8 cellular contexts compared by ENCODE assay signal in the genomic region with DNA sequence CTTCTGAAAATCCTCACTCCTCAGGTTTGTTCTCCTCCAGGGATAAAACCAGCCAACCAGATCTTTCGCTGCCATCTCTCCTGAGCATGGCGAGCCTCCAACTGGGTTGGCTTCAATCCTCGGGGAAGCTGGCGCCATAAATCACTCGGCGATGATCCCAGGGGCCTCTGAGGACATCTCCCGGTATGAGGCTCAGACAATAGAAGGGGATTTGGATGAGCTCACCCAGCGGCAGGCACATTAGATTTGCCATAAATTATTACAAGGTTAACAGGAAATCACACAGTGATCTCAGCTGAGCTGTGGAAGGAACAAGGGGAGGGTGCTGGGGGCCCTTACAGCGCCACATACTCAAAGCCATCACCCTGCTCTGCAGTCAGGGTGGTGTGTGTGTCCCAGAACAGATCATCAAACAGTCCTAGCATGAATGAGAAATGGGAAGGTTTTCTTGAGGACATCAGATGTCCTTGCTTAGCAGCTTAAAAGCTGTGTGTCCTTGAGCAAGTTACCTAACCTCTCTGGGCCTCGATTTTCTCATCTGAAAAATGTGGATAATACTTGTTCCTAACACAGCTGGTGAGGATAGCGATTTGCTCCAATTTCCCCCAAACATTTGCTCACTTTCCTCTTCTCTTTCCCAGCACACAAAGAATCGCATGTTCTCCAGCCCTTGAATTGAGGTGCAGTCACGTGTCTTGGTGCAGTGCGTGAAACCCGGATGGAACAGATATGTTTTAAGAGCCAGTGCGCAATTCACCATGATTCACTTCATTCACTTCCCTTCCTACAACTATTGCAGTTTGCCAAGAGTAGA.
A peak's percentile ranks its signal among the peaks of the same experiment; 100 is the strongest.
DNase-seq lines count a peak whose midpoint lies in the region; ATAC-seq, FAIRE-seq and TF ChIP-seq lines count a peak whose summit lies in the region.

No MANE protein-coding gene starts in this region.

- H3K4me1 ChIP-seq in breast epithelium (peaks cover 5 to 6% of the 10 kb centered on the region in 2 donors), mesenchymal stem cell (ENCODE audit: control insufficient read depth, insufficient read depth, low read depth, low read length) (peaks cover 16% of the 10 kb centered on the region)

- 47% methylated on average over 15 of the region's 16 CpGs for WGBS in mesenchymal stem cell

- H2AK5ac ChIP-seq in mesenchymal stem cell (ENCODE audit: low read length, severe bottlenecking), result peak overlapping the region; percentile 55

- peak overlapping the region; percentile 15 to 82 for H3K18ac ChIP-seq in mesenchymal stem cell (ENCODE audit: low read depth in 1 of 2, low read length in 2 of 2)

- H3K4ac ChIP-seq in mesenchymal stem cell (ENCODE audit: low read depth in 1 of 2, low read length in 2 of 2), result peak overlapping the region; percentile 24 to 46

- peak; percentile 47 for DNase-seq in D721Med (ENCODE audit: insufficient read length, low spot score)
- peak; percentile 87 to 94 for DNase-seq in NCI-H2081 (lab: John Stamatoyannopoulos, UW)
- peak; percentile 77 to 83 for DNase-seq in breast epithelium (ENCODE audit: low spot score in 2 of 2)
- DNase-seq in mesenchymal stem cell, result peak; percentile 82
- DNase-seq in immature natural killer cell, result no peak
- DNase-seq in stimulated activated CD4-positive, alpha-beta T cell treated with anti-CD3 and anti-CD28 coated beads, Interleukin-12 subunit alpha, Interleukin-12 subunit beta, amount 100 ng/mL, for 4 hours, result no peak
- DNase-seq in GM13976 (ENCODE audit: low spot score), result no peak

- H3K9ac ChIP-seq in mesenchymal stem cell (ENCODE audit: low read length), result peak overlapping the region; percentile 38

- TF ChIP-seq CTCF in D721Med (IDR thresholded peaks at IDR 0.05; ENCODE audit: insufficient read depth, missing control alignments) (no peak), breast epithelium (IDR thresholded peaks at IDR 0.05) (no peak), GM13976 (IDR thresholded peaks at IDR 0.05; ENCODE audit: borderline replicate concordance, control extremely low read depth, extremely low read depth, insufficient read depth, missing control alignments) (no peak)

- no peaks in the 10 kb centered on the region for H3K36me3 Mint-ChIP-seq in immature natural killer cell

- ATAC-seq in HG03432 (IDR thresholded peaks at IDR 0.05; ENCODE audit: unreplicated experiment), result no peak

- H2BK15ac ChIP-seq in mesenchymal stem cell (ENCODE audit: low read depth, poor library complexity, severe bottlenecking), result no peak overlapping the region

- peak; percentile 86 for FAIRE-seq in D721Med (lab: Jason Lieb, UNC)

- no peak overlapping the region for H3K4me3 Mint-ChIP-seq in immature natural killer cell

- H2BK5ac ChIP-seq in mesenchymal stem cell (ENCODE audit: low read depth, low read length, poor library complexity, severe bottlenecking), result peak overlapping the region; percentile 81

- H3K23ac ChIP-seq in mesenchymal stem cell (ENCODE audit: low read length in 2 of 2), result peak overlapping the region in 1 of 2 experiments; percentile 16

- H3K14ac ChIP-seq in mesenchymal stem cell (ENCODE audit: low read length in 2 of 2), result no peak overlapping the region

- no peak overlapping the region for H3K27ac Mint-ChIP-seq in immature natural killer cell

- H3K27ac ChIP-seq in breast epithelium (peak overlapping the region; percentile 86 to 91), mesenchymal stem cell (ENCODE audit: low read length, poor library complexity, severe bottlenecking) (peak overlapping the region; percentile 94)

- peak overlapping the region; percentile 81 to 95 for H2BK12ac ChIP-seq in mesenchymal stem cell (ENCODE audit: low read length in 2 of 2)

- in situ Hi-C loops in GM13976 (cut with MboI; ENCODE audit: low sequenced_read_pairs, unreplicated experiment), result no loop called here

- H4K8ac ChIP-seq in mesenchymal stem cell (ENCODE audit: low read length), result peak overlapping the region; percentile 46

- H3K9me3 ChIP-seq in breast epithelium (no peaks in the 10 kb centered on the region), mesenchymal stem cell (ENCODE audit: control insufficient read depth, low read length) (peaks cover 5% of the 10 kb centered on the region)

- intact Hi-C loops in breast epithelium (cut with DNase I; ENCODE audit: low total_unique reads), result no loop called here

- no peaks in the 10 kb centered on the region for H3K27me3 ChIP-seq in breast epithelium
- H3K27me3 ChIP-seq in mesenchymal stem cell (ENCODE audit: control insufficient read depth in 1 of 2, insufficient read depth in 1 of 2, low read length in 2 of 2), result peaks cover 0 to 4% of the 10 kb centered on the region in 2 experiments

- no peak for TF ChIP-seq POLR2A in breast epithelium (IDR thresholded peaks at IDR 0.05)

- H2BK120ac ChIP-seq in mesenchymal stem cell (ENCODE audit: low read depth, low read length), result no peak overlapping the region

- H2AFZ ChIP-seq in mesenchymal stem cell (ENCODE audit: low read depth, low read length), result no peak overlapping the region

- H3K27me3 Mint-ChIP-seq in immature natural killer cell (ENCODE audit: low read depth in 3 of 3), result peaks cover 2 to 7% (median 2%) of the 10 kb centered on the region in 3 donors

- peak overlapping the region in 1 of 3 donors; percentile 15 for H3K4me3 ChIP-seq in breast epithelium
- H3K4me3 ChIP-seq in mesenchymal stem cell (ENCODE audit: insufficient read depth in 1 of 2, low read depth in 1 of 2, low read length in 2 of 2), result no peak overlapping the region

- H3K36me3 ChIP-seq in breast epithelium (no peaks in the 10 kb centered on the region), mesenchymal stem cell (ENCODE audit: control insufficient read depth in 1 of 2, insufficient read depth in 2 of 2, low read depth in 1 of 2, low read length in 2 of 2) (no peaks in the 10 kb centered on the region)

- peak overlapping the region; percentile 52 for H4K91ac ChIP-seq in mesenchymal stem cell (ENCODE audit: low read length)

- no peaks in the 10 kb centered on the region for H3K79me1 ChIP-seq in mesenchymal stem cell (replicated peaks; ENCODE audit: low read length, poor library complexity, severe bottlenecking)

- peaks cover 11 to 22% of the 10 kb centered on the region in 2 donors for H3K4me1 Mint-ChIP-seq in immature natural killer cell

- no peaks in the 10 kb centered on the region for H3K9me3 Mint-ChIP-seq in immature natural killer cell

- no peak overlapping the region for H3K4me2 ChIP-seq in mesenchymal stem cell (ENCODE audit: low read length, poor library complexity, severe bottlenecking)

Comparison
In these comparisons a context has a peak if more than half of its experiments do, and no peak if none do; other contexts are left out.
1. DNase-seq: peak in D721Med (single experiment), NCI-H2081 (2 of 2), breast epithelium (2 of 2) and mesenchymal stem cell (single experiment); none in immature natural killer cell (0 of 3), stimulated activated CD4-positive, alpha-beta T cell treated with anti-CD3 and anti-CD28 coated beads, Interleukin-12 subunit alpha, Interleukin-12 subunit beta, amount 100 ng/mL, for 4 hours (single experiment) and GM13976 (single experiment).